1 cellular context compared by ENCODE assay signal in genomic region chr13:51803422-51804294, GRCh38.
TF ChIP-seq lines count a peak whose summit lies in the region.

A gene with protein sequence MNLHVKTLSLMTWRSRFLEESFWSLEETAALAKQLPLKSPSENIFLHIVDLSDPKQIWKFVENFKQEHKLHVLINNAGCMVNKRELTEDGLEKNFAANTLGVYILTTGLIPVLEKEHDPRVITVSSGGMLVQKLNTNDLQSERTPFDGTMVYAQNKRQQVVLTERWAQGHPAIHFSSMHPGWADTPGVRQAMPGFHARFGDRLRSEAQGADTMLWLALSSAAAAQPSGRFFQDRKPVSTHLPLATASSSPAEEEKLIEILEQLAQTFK (minus strand): TSS chr13:51804163. CDS start chr13:51799659, 4,504 bp downstream.

TF ChIP-seq in HepG2, 621 proteins besides CTCF, POLR2A, EP300 and RAD21 (continued from another document and continues in another):
- TF ChIP-seq ZNF407 (CRISPR knock-in tag; IDR thresholded peaks at IDR 0.05; ENCODE audit: not compliant biosample characterization) = no peak
- no peak; the same call in 1 of the 2 replicates for TF ChIP-seq NCOR1 (IDR thresholded peaks at IDR 0.05; ENCODE audit: borderline replicate concordance, low read length)
- TF ChIP-seq TAF1 (CRISPR knock-in tag; IDR thresholded peaks at IDR 0.05) = peak; percentile 65
- TF ChIP-seq NR3C1 (CRISPR knock-in tag; IDR thresholded peaks at IDR 0.05) = no peak
- no peak for TF ChIP-seq ZNF235 (CRISPR knock-in tag; IDR thresholded peaks at IDR 0.05; ENCODE audit: borderline replicate concordance)
- TF ChIP-seq SUZ12 (IDR thresholded peaks at IDR 0.05; ENCODE audit: low read depth, low read length) = no peak
- no peak for TF ChIP-seq ZNF530 (CRISPR knock-in tag; IDR thresholded peaks at IDR 0.05; ENCODE audit: low read depth)
- TF ChIP-seq SALL1 (CRISPR knock-in tag; IDR thresholded peaks at IDR 0.05) = peak; percentile 64; the same call in 1 of the 2 replicates
- TF ChIP-seq MEF2D (CRISPR knock-in tag; IDR thresholded peaks at IDR 0.05) = peak; percentile 39; the same call in 1 of the 2 replicates
- TF ChIP-seq ZKSCAN5 (CRISPR knock-in tag; IDR thresholded peaks at IDR 0.05) = no peak
- no peak; the same call in 1 of the 2 replicates for TF ChIP-seq ZNF143 (CRISPR knock-in tag; IDR thresholded peaks at IDR 0.05)
- no peak for TF ChIP-seq CSRNP1 (CRISPR knock-in tag; IDR thresholded peaks at IDR 0.05)
- TF ChIP-seq ZMYM4 (CRISPR knock-in tag; IDR thresholded peaks at IDR 0.05) = no peak; the same call in 1 of the 2 replicates
- TF ChIP-seq ARHGAP35 (CRISPR knock-in tag; IDR thresholded peaks at IDR 0.05; ENCODE audit: borderline replicate concordance) = no peak; the same call in 1 of the 2 replicates
- TF ChIP-seq HOXA7 (CRISPR knock-in tag; IDR thresholded peaks at IDR 0.05) = no peak
- TF ChIP-seq ETV6 (CRISPR knock-in tag; conservative IDR thresholded peaks at IDR 0.05) = peak; percentile 76; the same call in 1 of the 2 replicates
- TF ChIP-seq NR0B2 (CRISPR knock-in tag; IDR thresholded peaks at IDR 0.05) = peak; percentile 70
- TF ChIP-seq DR1 (CRISPR knock-in tag; IDR thresholded peaks at IDR 0.05) = no peak; the same call in 1 of the 2 replicates
- TF ChIP-seq ZNF234 (CRISPR knock-in tag; conservative IDR thresholded peaks at IDR 0.05) = peak; percentile 44; the same call in 1 of the 2 replicates
- TF ChIP-seq REXO4 (CRISPR knock-in tag; IDR thresholded peaks at IDR 0.05; ENCODE audit: borderline replicate concordance) = no peak
- TF ChIP-seq RBM22 (optimal IDR thresholded peaks at IDR 0.05; ENCODE audit: low read length) = no peak
- no peak for TF ChIP-seq NR1H2 (CRISPR knock-in tag; IDR thresholded peaks at IDR 0.05; ENCODE audit: borderline replicate concordance, low read depth)
- TF ChIP-seq ZNF446 (CRISPR knock-in tag; IDR thresholded peaks at IDR 0.05) = peak; percentile 82; the same call in 1 of the 2 replicates
- TF ChIP-seq, protein P1, sequence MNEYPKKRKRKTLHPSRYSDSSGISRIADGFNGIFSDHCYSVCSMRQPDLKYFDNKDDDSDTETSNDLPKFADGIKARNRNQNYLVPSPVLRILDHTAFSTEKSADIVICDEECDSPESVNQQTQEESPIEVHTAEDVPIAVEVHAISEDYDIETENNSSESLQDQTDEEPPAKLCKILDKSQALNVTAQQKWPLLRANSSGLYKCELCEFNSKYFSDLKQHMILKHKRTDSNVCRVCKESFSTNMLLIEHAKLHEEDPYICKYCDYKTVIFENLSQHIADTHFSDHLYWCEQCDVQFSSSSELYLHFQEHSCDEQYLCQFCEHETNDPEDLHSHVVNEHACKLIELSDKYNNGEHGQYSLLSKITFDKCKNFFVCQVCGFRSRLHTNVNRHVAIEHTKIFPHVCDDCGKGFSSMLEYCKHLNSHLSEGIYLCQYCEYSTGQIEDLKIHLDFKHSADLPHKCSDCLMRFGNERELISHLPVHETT (CRISPR knock-in tag; conservative IDR thresholded peaks at IDR 0.05) = no peak; the same call in 1 of the 2 replicates
- TF ChIP-seq ZNF557 (CRISPR knock-in tag; IDR thresholded peaks at IDR 0.05) = peak; percentile 38; the same call in 1 of the 2 replicates
- TF ChIP-seq ZNF367 (CRISPR knock-in tag; IDR thresholded peaks at IDR 0.05; ENCODE audit: borderline replicate concordance) = peak; percentile 11; the same call in 1 of the 2 replicates
- TF ChIP-seq, protein P2, sequence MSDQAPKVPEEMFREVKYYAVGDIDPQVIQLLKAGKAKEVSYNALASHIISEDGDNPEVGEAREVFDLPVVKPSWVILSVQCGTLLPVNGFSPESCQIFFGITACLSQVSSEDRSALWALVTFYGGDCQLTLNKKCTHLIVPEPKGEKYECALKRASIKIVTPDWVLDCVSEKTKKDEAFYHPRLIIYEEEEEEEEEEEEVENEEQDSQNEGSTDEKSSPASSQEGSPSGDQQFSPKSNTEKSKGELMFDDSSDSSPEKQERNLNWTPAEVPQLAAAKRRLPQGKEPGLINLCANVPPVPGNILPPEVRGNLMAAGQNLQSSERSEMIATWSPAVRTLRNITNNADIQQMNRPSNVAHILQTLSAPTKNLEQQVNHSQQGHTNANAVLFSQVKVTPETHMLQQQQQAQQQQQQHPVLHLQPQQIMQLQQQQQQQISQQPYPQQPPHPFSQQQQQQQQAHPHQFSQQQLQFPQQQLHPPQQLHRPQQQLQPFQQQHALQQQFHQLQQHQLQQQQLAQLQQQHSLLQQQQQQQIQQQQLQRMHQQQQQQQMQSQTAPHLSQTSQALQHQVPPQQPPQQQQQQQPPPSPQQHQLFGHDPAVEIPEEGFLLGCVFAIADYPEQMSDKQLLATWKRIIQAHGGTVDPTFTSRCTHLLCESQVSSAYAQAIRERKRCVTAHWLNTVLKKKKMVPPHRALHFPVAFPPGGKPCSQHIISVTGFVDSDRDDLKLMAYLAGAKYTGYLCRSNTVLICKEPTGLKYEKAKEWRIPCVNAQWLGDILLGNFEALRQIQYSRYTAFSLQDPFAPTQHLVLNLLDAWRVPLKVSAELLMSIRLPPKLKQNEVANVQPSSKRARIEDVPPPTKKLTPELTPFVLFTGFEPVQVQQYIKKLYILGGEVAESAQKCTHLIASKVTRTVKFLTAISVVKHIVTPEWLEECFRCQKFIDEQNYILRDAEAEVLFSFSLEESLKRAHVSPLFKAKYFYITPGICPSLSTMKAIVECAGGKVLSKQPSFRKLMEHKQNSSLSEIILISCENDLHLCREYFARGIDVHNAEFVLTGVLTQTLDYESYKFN (CRISPR knock-in tag; conservative IDR thresholded peaks at IDR 0.05) = no peak
- no peak for TF ChIP-seq ZNF720 (CRISPR knock-in tag; IDR thresholded peaks at IDR 0.05)
- peak in 1 of 2 experiments; percentile 44; a peak in 1 of 4 replicates for TF ChIP-seq HMGXB4 (CRISPR knock-in tag; IDR thresholded peaks at IDR 0.05; ENCODE audit: borderline replicate concordance in 1 of 2, low read depth in 1 of 2)
- no peak for TF ChIP-seq ZBTB46 (CRISPR knock-in tag; IDR thresholded peaks at IDR 0.05; ENCODE audit: borderline replicate concordance)
- TF ChIP-seq, protein P3, sequence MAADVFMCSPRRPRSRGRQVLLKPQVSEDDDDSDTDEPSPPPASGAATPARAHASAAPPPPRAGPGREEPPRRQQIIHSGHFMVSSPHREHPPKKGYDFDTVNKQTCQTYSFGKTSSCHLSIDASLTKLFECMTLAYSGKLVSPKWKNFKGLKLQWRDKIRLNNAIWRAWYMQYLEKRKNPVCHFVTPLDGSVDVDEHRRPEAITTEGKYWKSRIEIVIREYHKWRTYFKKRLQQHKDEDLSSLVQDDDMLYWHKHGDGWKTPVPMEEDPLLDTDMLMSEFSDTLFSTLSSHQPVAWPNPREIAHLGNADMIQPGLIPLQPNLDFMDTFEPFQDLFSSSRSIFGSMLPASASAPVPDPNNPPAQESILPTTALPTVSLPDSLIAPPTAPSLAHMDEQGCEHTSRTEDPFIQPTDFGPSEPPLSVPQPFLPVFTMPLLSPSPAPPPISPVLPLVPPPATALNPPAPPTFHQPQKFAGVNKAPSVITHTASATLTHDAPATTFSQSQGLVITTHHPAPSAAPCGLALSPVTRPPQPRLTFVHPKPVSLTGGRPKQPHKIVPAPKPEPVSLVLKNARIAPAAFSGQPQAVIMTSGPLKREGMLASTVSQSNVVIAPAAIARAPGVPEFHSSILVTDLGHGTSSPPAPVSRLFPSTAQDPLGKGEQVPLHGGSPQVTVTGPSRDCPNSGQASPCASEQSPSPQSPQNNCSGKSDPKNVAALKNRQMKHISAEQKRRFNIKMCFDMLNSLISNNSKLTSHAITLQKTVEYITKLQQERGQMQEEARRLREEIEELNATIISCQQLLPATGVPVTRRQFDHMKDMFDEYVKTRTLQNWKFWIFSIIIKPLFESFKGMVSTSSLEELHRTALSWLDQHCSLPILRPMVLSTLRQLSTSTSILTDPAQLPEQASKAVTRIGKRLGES (CRISPR knock-in tag; IDR thresholded peaks at IDR 0.05; ENCODE audit: borderline replicate concordance) = no peak
